15 cellular contexts compared by ENCODE assay signal in genomic region chr17:57620576-57620975, GRCh38.
DNase-seq lines count a peak whose midpoint lies in the region; ATAC-seq and TF ChIP-seq lines count a peak whose summit lies in the region.
"Had no signal": no experiment of that assay in that cellular context is flagged by ENCODE, and none has a peak within 500 bp of the region (broad histone marks: within the 10 kb centered on the region; RNA-seq: fewer than 3 reads in every experiment).

No MANE protein-coding gene starts in this region.

- no peak overlapping the region for H2BK120ac ChIP-seq in IMR-90 (ENCODE audit: low read depth, low read length)

- POLR2A ChIA-PET in IMR-90 (lab: Charles Lee; ENCODE audit: unreplicated experiment), result interaction anchor here (0.5 kb wide), 1 partner anchor 482 kb away, joined by 3 read pairs; no protein-coding TSS in a partner anchor
- POLR2A ChIA-PET in naive thymus-derived CD8-positive, alpha-beta T cell (lab: Charles Lee), result no interaction called here

- H3K56ac ChIP-seq in IMR-90 (ENCODE audit: extremely low read depth, insufficient read depth, low read length), result no peak overlapping the region

- intact Hi-C loops in IMR-90 (cut with micrococcal nuclease), result loop anchor here (5.0 kb wide), 1 partner anchor 42 kb away; no protein-coding TSS in a partner anchor
- intact Hi-C loops in spleen (cut with DNase I; ENCODE audit: low total_unique reads), result no loop called here

- TF ChIP-seq RAD21 in IMR-90 (IDR thresholded peaks at IDR 0.05; ENCODE audit: low read length), result no peak

- no peak overlapping the region for H3K4me3 Mint-ChIP-seq in naive thymus-derived CD8-positive, alpha-beta T cell
- H3K4me3 Mint-ChIP-seq: CD4-positive, alpha-beta T cell had no signal

- in situ Hi-C loops in IMR-90 (cut with MboI; ENCODE audit: low sequenced_read_pairs), result no loop called here
- in situ Hi-C loops in G401 (cut with HindIII; ENCODE audit: low sequenced_read_pairs), result no loop called here

- H3K9ac ChIP-seq in BLaER1 (no peak overlapping the region), IMR-90 (ENCODE audit: low read depth, low read length) (no peak overlapping the region)

- CTCF ChIA-PET in IMR-90 (lab: Yijun Ruan, JAX), result interaction anchor here (1.0 to 1.6 kb wide), 2 partner anchors 20 to 51 kb away, joined by 3 to 6 read pairs; no protein-coding TSS in a partner anchor

- H2BK5ac ChIP-seq in IMR-90 (ENCODE audit: low read depth, low read length, poor library complexity, severe bottlenecking), result no peak overlapping the region

- no peak overlapping the region for H3K4ac ChIP-seq in IMR-90 (ENCODE audit: low read depth, low read length)

- dilution Hi-C loops in IMR-90 (cut with HindIII; ENCODE audit: low sequenced_read_pairs, unreplicated experiment), result no loop called here

- peaks cover 28% of the 10 kb centered on the region; the same call in 1 of the 2 replicates for H3K9me1 ChIP-seq in IMR-90 (ENCODE audit: insufficient read depth, low read length)

- H3K4me2 ChIP-seq in BLaER1 (no peak overlapping the region), IMR-90 (ENCODE audit: low read depth, low read length) (no peak overlapping the region)

- no peaks in the 10 kb centered on the region for H3K27me3 Mint-ChIP-seq in naive thymus-derived CD8-positive, alpha-beta T cell
- H3K27me3 Mint-ChIP-seq: CD4-positive, alpha-beta T cell; IgD-negative memory B cell had no signal

- H4K20me1 ChIP-seq in BLaER1 (peaks cover 81% of the 10 kb centered on the region), IMR-90 (ENCODE audit: insufficient read depth, low read length) (no peaks in the 10 kb centered on the region)

- no peak overlapping the region for H2BK15ac ChIP-seq in IMR-90 (ENCODE audit: low read depth, low read length)

- WGBS in IMR-90 (ENCODE audit: extremely low coverage in 2 of 2, insufficient read length in 1 of 2), 2 experiments, result 100% methylated on average over 2 of the region's 2 CpGs; no CpG with 5 or more reads in 1 of the 2 experiments
- WGBS in mesodermal cell (ENCODE audit: insufficient coverage in 2 of 2), 2 experiments, result 100% methylated on average over 2 of the region's 2 CpGs
- WGBS in spleen, 5 donors, result 89 to 98% (median 96%) methylated on average over 2 of the region's 2 CpGs

- H3K18ac ChIP-seq in IMR-90 (ENCODE audit: low read depth, low read length), result no peak overlapping the region

- H3K27ac Mint-ChIP-seq in naive thymus-derived CD8-positive, alpha-beta T cell, result no peak overlapping the region
- H3K27ac Mint-ChIP-seq: CD4-positive, alpha-beta T cell had no signal

- H4K5ac ChIP-seq in IMR-90 (ENCODE audit: low read depth, low read length), result no peak overlapping the region

- BruUV-seq in IMR-90 (replicated peaks; lab: Mats Ljungman, UMichigan), result no TSS peak

- ATAC-seq in IMR-90 (ENCODE audit: low read depth), result no peak
- ATAC-seq in naive thymus-derived CD8-positive, alpha-beta T cell, result no peak
- no peak for ATAC-seq in HG02870 (IDR thresholded peaks at IDR 0.05; ENCODE audit: unreplicated experiment)

- DNase-seq in IMR-90 (no peak), spleen (peak; percentile 32), G401 (ENCODE audit: low spot score) (no peak), midbrain (lab: John Stamatoyannopoulos, UW) (no peak)
- DNase-seq in naive thymus-derived CD8-positive, alpha-beta T cell, result no peak
- DNase-seq: ACHN; C1 segment of cervical spinal cord; Calu3; CD4-positive, alpha-beta T cell; DMS 273 treated with DMSO at 0.1 percent for 48 hours; HCEC 1CT had no signal

- H3K14ac ChIP-seq in IMR-90 (replicated peaks; ENCODE audit: low read depth, low read length), result peak overlapping the region; percentile 60; the same call in 1 of the 2 replicates

- peak overlapping the region; percentile 25 for H2AFZ ChIP-seq in IMR-90 (replicated peaks; ENCODE audit: low read length, poor library complexity)

- H3K9me3 ChIP-seq in BLaER1 (peaks cover 18% of the 10 kb centered on the region), IMR-90 (ENCODE audit: control insufficient read depth, insufficient read depth, low read length) (no peaks in the 10 kb centered on the region), mesodermal cell (ENCODE audit: control insufficient read depth, low read length) (peaks cover 19% of the 10 kb centered on the region), spleen (no peaks in the 10 kb centered on the region)

- peak overlapping the region; percentile 12 for H2AK5ac ChIP-seq in IMR-90 (ENCODE audit: low read depth, low read length)

- H3K4me1 Mint-ChIP-seq in naive thymus-derived CD8-positive, alpha-beta T cell, result peaks cover 10 to 39% (median 18%) of the 10 kb centered on the region in 4 donors

- no peak for TF ChIP-seq POLR2A in IMR-90 (IDR thresholded peaks at IDR 0.05; ENCODE audit: low read depth, low read length)
- TF ChIP-seq POLR2A in spleen (IDR thresholded peaks at IDR 0.05), result no peak

- H3K36me3 Mint-ChIP-seq in naive thymus-derived CD8-positive, alpha-beta T cell, result peaks cover 0 to 46% (median 20%) of the 10 kb centered on the region in 3 donors

- no peaks in the 10 kb centered on the region for H3K9me3 Mint-ChIP-seq in naive thymus-derived CD8-positive, alpha-beta T cell
- H3K9me3 Mint-ChIP-seq: IgD-negative memory B cell had no signal

- H3K27ac ChIP-seq in BLaER1 (peak overlapping the region; percentile 40; the same call in 1 of the 2 replicates), IMR-90 (ENCODE audit: insufficient read depth, low read length) (no peak overlapping the region), mesodermal cell (ENCODE audit: low read depth, low read length, severe bottlenecking) (peak overlapping the region; percentile 99), spleen (no peak overlapping the region)

- no peak overlapping the region for H3K23ac ChIP-seq in IMR-90 (ENCODE audit: low read depth, low read length)

- H4K8ac ChIP-seq in IMR-90 (ENCODE audit: low read depth in 2 of 2, low read length in 2 of 2), result no peak overlapping the region

- no peak overlapping the region for H2AK9ac ChIP-seq in IMR-90 (replicated peaks; ENCODE audit: low read depth, low read length, poor library complexity)

- H4K91ac ChIP-seq in IMR-90 (ENCODE audit: insufficient read depth, low read depth, low read length), result no peak overlapping the region

- H3K36me3 ChIP-seq in BLaER1 (peaks cover 99% of the 10 kb centered on the region), IMR-90 (ENCODE audit: control insufficient read depth, insufficient read depth, low read length) (peaks cover 5% of the 10 kb centered on the region), mesodermal cell (ENCODE audit: control insufficient read depth, insufficient read depth, low read length) (peaks cover 50% of the 10 kb centered on the region), spleen (peaks cover 0 to 38% (median 2%) of the 10 kb centered on the region in 6 donors)

- peaks cover 0 to 4% of the 10 kb centered on the region in 2 experiments; a peak in 1 of 4 replicates for H3K79me1 ChIP-seq in IMR-90 (ENCODE audit: low read depth in 1 of 2, low read length in 2 of 2)

- H2BK20ac ChIP-seq in IMR-90 (ENCODE audit: low read depth, low read length), result 0 out of 2 replicates have a peak overlapping the region, but pooled peaks have one; percentile 8

- peaks cover 29% of the 10 kb centered on the region; the same call in 1 of the 2 replicates for H3K4me1 ChIP-seq in BLaER1
- peaks cover 18% of the 10 kb centered on the region for H3K4me1 ChIP-seq in IMR-90 (ENCODE audit: control insufficient read depth, insufficient read depth, low read length)
- H3K4me1 ChIP-seq in mesodermal cell (ENCODE audit: control insufficient read depth, insufficient read depth, low read length, poor library complexity, severe bottlenecking), result peaks cover 71% of the 10 kb centered on the region
- peaks cover 13 to 36% (median 26%) of the 10 kb centered on the region in 6 donors for H3K4me1 ChIP-seq in spleen

- H3K27me3 ChIP-seq in BLaER1 (no peaks in the 10 kb centered on the region), IMR-90 (ENCODE audit: control insufficient read depth, insufficient read depth, low read length) (no peaks in the 10 kb centered on the region), spleen (replicated peaks in 1 of 7) (no peaks in the 10 kb centered on the region)

- TF ChIP-seq CTCF in IMR-90 (conservative IDR thresholded peaks at IDR 0.05; ENCODE audit: low read depth, low read length) (no peak), spleen (IDR thresholded peaks at IDR 0.05 in 8 of 11, conservative IDR thresholded peaks at IDR 0.05 in 3 of 11) (no peak)

- H3K4me3 ChIP-seq in BLaER1 (no peak overlapping the region), IMR-90 (ENCODE audit: insufficient read depth, low read depth, low read length) (no peak overlapping the region), mesodermal cell (ENCODE audit: extremely low read depth, insufficient read depth, low read length, poor library complexity, severe bottlenecking) (no peak overlapping the region), spleen (no peak overlapping the region)

TF ChIP-seq in IMR-90, 13 proteins besides CTCF, POLR2A, EP300 and RAD21:
- no peak for TF ChIP-seq RFX5 (IDR thresholded peaks at IDR 0.05; ENCODE audit: low read depth, low read length)
- TF ChIP-seq USF2 (IDR thresholded peaks at IDR 0.05; ENCODE audit: low read depth, low read length), result no peak
- no peak for TF ChIP-seq ELK1 (IDR thresholded peaks at IDR 0.05; ENCODE audit: borderline replicate concordance, low read depth, low read length)
- no peak for TF ChIP-seq MAFK (IDR thresholded peaks at IDR 0.05; ENCODE audit: low read depth, low read length)
TF ChIP-seq in IMR-90: peak in this region for 0.

Comparison
In these comparisons a context has a peak if more than half of its experiments do, and no peak if none do; other contexts are left out.
1. H3K27ac ChIP-seq: peak in BLaER1 (single experiment) and mesodermal cell (single experiment); none in IMR-90 (single experiment) and spleen (0 of 8).